Comparison of ENCODE assay signal across 14 cellular contexts in the genomic region with DNA sequence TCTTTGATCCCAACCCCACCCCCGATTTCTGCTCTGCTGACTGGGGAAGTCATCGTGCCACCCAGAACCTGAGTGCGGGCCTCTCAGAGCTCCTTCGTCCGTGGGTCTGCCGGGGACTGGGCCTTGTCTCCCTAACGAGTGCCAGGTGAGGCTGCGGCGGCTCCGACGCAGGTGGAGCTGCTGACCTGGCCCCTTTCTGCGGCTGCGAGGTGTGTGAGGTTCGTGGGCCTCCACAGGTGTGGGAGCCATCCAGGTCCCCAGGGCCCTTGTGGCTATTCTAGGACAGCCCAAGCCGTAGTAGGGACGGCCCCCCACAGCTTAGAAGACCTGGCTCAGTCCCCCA. TPM values are rescaled to one million over a fixed set of nuclear protein-coding genes. Genes with fewer than 3 reads are reported as not detected.
DNase-seq lines count a peak whose midpoint lies in the region; ATAC-seq and TF ChIP-seq lines count a peak whose summit lies in the region.
"Had no signal": no experiment of that assay in that cellular context is flagged by ENCODE, and none has a peak within 500 bp of the region (broad histone marks: within the 10 kb centered on the region; RNA-seq: fewer than 3 reads in every experiment).

No MANE protein-coding gene starts in this region.

- H3K4me1 Mint-ChIP-seq in MCF 10A (ENCODE audit: insufficient read depth, unreplicated experiment), result peaks cover 13% of the 10 kb centered on the region
- peaks cover 19 to 53% (median 44%) of the 10 kb centered on the region in 4 donors for H3K4me1 Mint-ChIP-seq in naive thymus-derived CD8-positive, alpha-beta T cell

- H3K27ac ChIP-seq in A673 (ENCODE audit: low read depth, low read length, poor library complexity, severe bottlenecking) (peak overlapping the region; percentile 89), GM23248 (peak overlapping the region; percentile 78)
- H3K27ac ChIP-seq: body of pancreas, SJCRH30 had no signal

- no peaks in the 10 kb centered on the region for H3K27me3 Mint-ChIP-seq in MCF 10A (ENCODE audit: insufficient read depth, unreplicated experiment)
- H3K27me3 Mint-ChIP-seq in naive thymus-derived CD8-positive, alpha-beta T cell, result no peaks in the 10 kb centered on the region

- H3K36me3 Mint-ChIP-seq in MCF 10A (ENCODE audit: insufficient read depth, unreplicated experiment), result peaks cover 34% of the 10 kb centered on the region
- H3K36me3 Mint-ChIP-seq in naive thymus-derived CD8-positive, alpha-beta T cell, result peaks cover 0 to 40% (median 0%) of the 10 kb centered on the region in 3 donors

- H3K36me3 ChIP-seq in A673 (ENCODE audit: insufficient read depth, low read length, poor library complexity, severe bottlenecking) (peaks cover 56% of the 10 kb centered on the region), GM23248 (ENCODE audit: low read depth) (peaks cover 14% of the 10 kb centered on the region; the same call in 1 of the 2 replicates)

- no peaks in the 10 kb centered on the region for H3K27me3 ChIP-seq in A673 (replicated peaks; ENCODE audit: insufficient read depth, low read depth, low read length, poor library complexity)
- H3K27me3 ChIP-seq in GM23248 (replicated peaks; ENCODE audit: insufficient read depth), result no peaks in the 10 kb centered on the region
- H3K27me3 ChIP-seq: body of pancreas, gastroesophageal sphincter, SJCRH30 had no signal

- H3K4me3 Mint-ChIP-seq in MCF 10A (ENCODE audit: unreplicated experiment), result peak overlapping the region; percentile 96
- peak overlapping the region; percentile 41 to 99 (median 74) for H3K4me3 Mint-ChIP-seq in naive thymus-derived CD8-positive, alpha-beta T cell

- no peaks in the 10 kb centered on the region for H3K9me3 ChIP-seq in A673 (ENCODE audit: low read depth, low read length, poor library complexity, severe bottlenecking)
- no peaks in the 10 kb centered on the region for H3K9me3 ChIP-seq in GM23248 (ENCODE audit: low read depth)
- H3K9me3 ChIP-seq: body of pancreas, Caco-2, gastroesophageal sphincter, SJCRH30 had no signal

- no peaks in the 10 kb centered on the region for H3K9me2 ChIP-seq in GM23248 (ENCODE audit: insufficient read depth)

- 50 to 53% methylated on average over 16 of the region's 16 CpGs for WGBS in GM23248 (ENCODE audit: low coverage in 1 of 2, low lambda C conversion rate in 2 of 2, missing lambda C conversion rate in 2 of 2), 2 experiments

- no peak overlapping the region for H3K27ac Mint-ChIP-seq in MCF 10A (ENCODE audit: low read depth, unreplicated experiment)
- H3K27ac Mint-ChIP-seq in naive thymus-derived CD8-positive, alpha-beta T cell, result peak overlapping the region in 5 of 10 donors; percentile 11 to 67 (median 35)

- no peak for TF ChIP-seq CTCF in A673 (conservative IDR thresholded peaks at IDR 0.05; ENCODE audit: low read depth, low read length)
- TF ChIP-seq CTCF in MCF 10A (IDR thresholded peaks at IDR 0.05; ENCODE audit: unreplicated experiment), result no peak

- H3K4me1 ChIP-seq in A673 (ENCODE audit: insufficient read depth, low read length, poor library complexity, severe bottlenecking) (peaks cover 8% of the 10 kb centered on the region), GM23248 (ENCODE audit: insufficient read depth) (peaks cover 16% of the 10 kb centered on the region)

- peaks cover 12% of the 10 kb centered on the region; the same call in 1 of the 2 replicates for H3F3A ChIP-seq in GM23248 (ENCODE audit: insufficient read depth)

- in situ Hi-C loops in GM23248 (cut with MboI), result no loop called here

- H3K9ac ChIP-seq in GM23248, result peak overlapping the region; percentile 99; the same call in 1 of the 2 replicates

- POLR2A ChIA-PET in A673 (lab: Charles Lee; ENCODE audit: low non-redundant PET) (no interaction called here), MCF 10A (lab: Yijun Ruan, JAX) (interaction anchor here (1.4 kb wide), 1 partner anchor 16 kb away, joined by 4 read pairs; no protein-coding TSS in a partner anchor)
- POLR2A ChIA-PET in naive thymus-derived CD8-positive, alpha-beta T cell (lab: Charles Lee), result interaction anchor here (1.0 to 1.2 kb wide), 2 partner anchors 18 to 39 kb away, joined by 3 read pairs; no protein-coding TSS in a partner anchor

- CTCF ChIA-PET in A673 (lab: Charles Lee) (no interaction called here), MCF 10A (lab: Yijun Ruan, JAX) (no interaction called here)

- no peaks in the 10 kb centered on the region for H3K9me3 Mint-ChIP-seq in MCF 10A (ENCODE audit: unreplicated experiment)
- H3K9me3 Mint-ChIP-seq in naive thymus-derived CD8-positive, alpha-beta T cell, result no peaks in the 10 kb centered on the region

- ATAC-seq in naive thymus-derived CD8-positive, alpha-beta T cell, result no peak
- ATAC-seq in GM18873 (IDR thresholded peaks at IDR 0.05; ENCODE audit: low FRiP score, unreplicated experiment), result no peak
- ATAC-seq: body of pancreas, gastroesophageal sphincter, K562 had no signal

- H4K20me1 ChIP-seq in GM23248 (ENCODE audit: insufficient read depth), result peaks cover 21% of the 10 kb centered on the region

- BruUV-seq in A673 (replicated peaks; lab: Mats Ljungman, UMichigan) (no TSS peak), MCF 10A (replicated peaks; lab: Mats Ljungman, UMichigan) (no TSS peak)

- peak overlapping the region; percentile 89 for H3K4me2 ChIP-seq in GM23248 (ENCODE audit: unreplicated experiment)

- DNase-seq in A673 (ENCODE audit: low spot score) (no peak), GM23248 (no peak), MCF 10A (ENCODE audit: unreplicated experiment) (no peak), erythroblast (lab: John Stamatoyannopoulos, UW) (no peak), NOMO-1 treated with DMSO at 0.1 percent for 48 hours (lab: John Stamatoyannopoulos, UW; ENCODE audit: unreplicated experiment) (no peak), UCSD-AML1 (lab: John Stamatoyannopoulos, UW; ENCODE audit: unreplicated experiment) (no peak)
- DNase-seq in naive thymus-derived CD8-positive, alpha-beta T cell, result no peak
- DNase-seq: body of pancreas, Caco-2, NCI-H2171 treated with DMSO at 0.1 percent for 48 hours, SJCRH30 had no signal

- no peak overlapping the region for H2AFZ ChIP-seq in GM23248

- intact Hi-C loops in A673 (cut with micrococcal nuclease; ENCODE audit: unreplicated experiment), result no loop called here
- intact Hi-C loops in MCF 10A (cut with micrococcal nuclease), result no loop called here

- TF ChIP-seq POLR2A in erythroblast (IDR thresholded peaks at IDR 0.05; ENCODE audit: low read length), result no peak

- H3K4me3 ChIP-seq in A673 (ENCODE audit: low read depth, low read length, poor library complexity, severe bottlenecking) (no peak overlapping the region), GM23248 (peak overlapping the region; percentile 99; the same call in 1 of the 2 replicates)
- H3K4me3 ChIP-seq: body of pancreas, K562, SJCRH30 had no signal

- H3K79me2 ChIP-seq in GM23248 (ENCODE audit: insufficient read depth), result peaks cover 76% of the 10 kb centered on the region

RNA-seq across cellular contexts. Expression of a gene that starts 3.0 kb away (rescaled TPM):
- total RNA-seq in A673 (2021) (348 and 361 TPM in 2 replicates), MCF 10A (2022) (163 and 172 TPM in 2 replicates)
- 46.5 and 77.7 TPM in 2 replicates for total RNA-seq in GM23248 (2014; rRNA removed; shearing (Covaris generic))
- polyA plus RNA-seq in GM23248 (2016; fragmentation: Nextera tagmentation; extraction: Ambion mirVana), result 133 and 134 TPM in 2 replicates
- total RNA-seq in naive thymus-derived CD8-positive, alpha-beta T cell, result 100 to 1,000 TPM; 236 to 250 TPM
- 10 to 100 TPM; 87.5 to 89.6 (median 89.0) TPM for polyA plus RNA-seq in naive thymus-derived CD8-positive, alpha-beta T cell

RNA-seq across cellular contexts. Expression of a gene that starts 21.0 kb away (rescaled TPM):
- total RNA-seq in A673 (2021) (2.0 and 3.7 TPM in 2 replicates), MCF 10A (2022) (0.49 and 0.75 TPM in 2 replicates)
- 0.13 and 0.86 TPM in 2 replicates for total RNA-seq in GM23248 (2014; rRNA removed; shearing (Covaris generic))
- 0.23 and 0.24 TPM in 2 replicates for polyA plus RNA-seq in GM23248 (2016; fragmentation: Nextera tagmentation; extraction: Ambion mirVana)
- total RNA-seq in naive thymus-derived CD8-positive, alpha-beta T cell, result 1 to 10 TPM; 3.0 to 5.3 TPM
- polyA plus RNA-seq in naive thymus-derived CD8-positive, alpha-beta T cell, result 1 to 10 TPM in 1 of 3 donors, under 1 TPM in 2; 0.06 to 1.5 (median 0.85) TPM

RNA-seq across cellular contexts. Expression of a gene that starts 39.2 kb away (rescaled TPM):
- 55.0 and 57.2 TPM in 2 replicates for total RNA-seq in A673 (2021)
- total RNA-seq in GM23248 (2014; rRNA removed; shearing (Covaris generic)), result 88.0 and 110 TPM in 2 replicates
- 105 and 106 TPM in 2 replicates for polyA plus RNA-seq in GM23248 (2016; fragmentation: Nextera tagmentation; extraction: Ambion mirVana)
- 49.6 and 58.2 TPM in 2 replicates for total RNA-seq in MCF 10A (2022)
- total RNA-seq in naive thymus-derived CD8-positive, alpha-beta T cell, result 10 to 100 TPM; 37.1 to 41.2 TPM
- polyA plus RNA-seq in naive thymus-derived CD8-positive, alpha-beta T cell, result 10 to 100 TPM; 88.8 to 99.4 (median 96.3) TPM

RNA-seq across cellular contexts. Expression of a gene that starts 39.3 kb away (rescaled TPM):
- total RNA-seq in A673 (2021), result 20.9 and 32.7 TPM in 2 replicates
- total RNA-seq in GM23248 (2014; rRNA removed; shearing (Covaris generic)), result 52.4 and 85.8 TPM in 2 replicates
- 99.9 and 109 TPM in 2 replicates for polyA plus RNA-seq in GM23248 (2016; fragmentation: Nextera tagmentation; extraction: Ambion mirVana)
- total RNA-seq in MCF 10A (2022), result 37.6 and 41.6 TPM in 2 replicates
- total RNA-seq in naive thymus-derived CD8-positive, alpha-beta T cell, result 10 to 100 TPM; 56.9 to 65.2 TPM
- 10 to 100 TPM; 44.4 to 57.8 (median 56.6) TPM for polyA plus RNA-seq in naive thymus-derived CD8-positive, alpha-beta T cell

RNA-seq across cellular contexts. Expression of a gene that starts 56.6 kb away (rescaled TPM):
- total RNA-seq in A673 (2021) (1.7 and 2.3 TPM in 2 replicates), MCF 10A (2022) (not detected in 2 replicates)
- total RNA-seq in GM23248 (2014; rRNA removed; shearing (Covaris generic)), result not detected in 2 replicates
- polyA plus RNA-seq in GM23248 (2016; fragmentation: Nextera tagmentation; extraction: Ambion mirVana), result not detected in 2 replicates
- not detected for total RNA-seq in naive thymus-derived CD8-positive, alpha-beta T cell
- not detected for polyA plus RNA-seq in naive thymus-derived CD8-positive, alpha-beta T cell
- total RNA-seq: Caco-2, K562, SJCRH30 had no signal
- polyA plus RNA-seq: K562 had no signal
